Comparison of ENCODE assay signal across 1 cellular context in the genomic region with DNA sequence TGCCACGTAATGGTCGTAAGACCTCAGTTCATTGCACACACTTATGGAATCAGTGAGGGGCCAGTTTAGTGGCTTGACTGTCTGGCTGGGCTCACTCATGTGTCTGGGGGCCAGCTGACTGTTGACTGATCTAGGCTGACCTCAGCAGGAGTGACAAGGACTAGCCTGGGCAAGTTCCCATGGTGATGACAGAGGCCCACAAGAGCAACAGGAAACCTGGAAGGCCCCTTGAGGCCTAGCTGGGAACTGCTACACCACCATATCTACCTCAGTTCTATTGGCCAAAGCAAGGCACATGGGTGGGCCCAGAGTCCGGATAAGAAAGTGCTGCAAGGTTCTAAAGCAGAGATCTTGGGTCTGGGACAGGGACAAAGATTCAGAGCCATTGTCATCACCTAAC.
A peak's percentile ranks its signal among the peaks of the same experiment; 100 is the strongest.
TF ChIP-seq lines count a peak whose summit lies in the region.

No MANE protein-coding gene starts in this region.

TF ChIP-seq in HepG2, 621 proteins besides CTCF, POLR2A, EP300 and RAD21 (continues in another document):
- TF ChIP-seq, protein P1, sequence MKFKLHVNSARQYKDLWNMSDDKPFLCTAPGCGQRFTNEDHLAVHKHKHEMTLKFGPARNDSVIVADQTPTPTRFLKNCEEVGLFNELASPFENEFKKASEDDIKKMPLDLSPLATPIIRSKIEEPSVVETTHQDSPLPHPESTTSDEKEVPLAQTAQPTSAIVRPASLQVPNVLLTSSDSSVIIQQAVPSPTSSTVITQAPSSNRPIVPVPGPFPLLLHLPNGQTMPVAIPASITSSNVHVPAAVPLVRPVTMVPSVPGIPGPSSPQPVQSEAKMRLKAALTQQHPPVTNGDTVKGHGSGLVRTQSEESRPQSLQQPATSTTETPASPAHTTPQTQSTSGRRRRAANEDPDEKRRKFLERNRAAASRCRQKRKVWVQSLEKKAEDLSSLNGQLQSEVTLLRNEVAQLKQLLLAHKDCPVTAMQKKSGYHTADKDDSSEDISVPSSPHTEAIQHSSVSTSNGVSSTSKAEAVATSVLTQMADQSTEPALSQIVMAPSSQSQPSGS (CRISPR knock-in tag; IDR thresholded peaks at IDR 0.05), result peak; percentile 20; the same call in 1 of the 2 replicates
- no peak for TF ChIP-seq PHF8 (CRISPR knock-in tag; IDR thresholded peaks at IDR 0.05)
- no peak for TF ChIP-seq ZNF773 (CRISPR knock-in tag; IDR thresholded peaks at IDR 0.05; ENCODE audit: borderline replicate concordance)
- no peak for TF ChIP-seq ZNF670 (CRISPR knock-in tag; IDR thresholded peaks at IDR 0.05; ENCODE audit: borderline replicate concordance)
- TF ChIP-seq ZNF761 (CRISPR knock-in tag; conservative IDR thresholded peaks at IDR 0.05), result no peak
- no peak for TF ChIP-seq GABPA (IDR thresholded peaks at IDR 0.05; ENCODE audit: low read depth, low read length)
- TF ChIP-seq GABPA (CRISPR knock-in tag; IDR thresholded peaks at IDR 0.05; ENCODE audit: low read depth), result peak; percentile 44; the same call in 1 of the 2 replicates
- TF ChIP-seq, protein P2, sequence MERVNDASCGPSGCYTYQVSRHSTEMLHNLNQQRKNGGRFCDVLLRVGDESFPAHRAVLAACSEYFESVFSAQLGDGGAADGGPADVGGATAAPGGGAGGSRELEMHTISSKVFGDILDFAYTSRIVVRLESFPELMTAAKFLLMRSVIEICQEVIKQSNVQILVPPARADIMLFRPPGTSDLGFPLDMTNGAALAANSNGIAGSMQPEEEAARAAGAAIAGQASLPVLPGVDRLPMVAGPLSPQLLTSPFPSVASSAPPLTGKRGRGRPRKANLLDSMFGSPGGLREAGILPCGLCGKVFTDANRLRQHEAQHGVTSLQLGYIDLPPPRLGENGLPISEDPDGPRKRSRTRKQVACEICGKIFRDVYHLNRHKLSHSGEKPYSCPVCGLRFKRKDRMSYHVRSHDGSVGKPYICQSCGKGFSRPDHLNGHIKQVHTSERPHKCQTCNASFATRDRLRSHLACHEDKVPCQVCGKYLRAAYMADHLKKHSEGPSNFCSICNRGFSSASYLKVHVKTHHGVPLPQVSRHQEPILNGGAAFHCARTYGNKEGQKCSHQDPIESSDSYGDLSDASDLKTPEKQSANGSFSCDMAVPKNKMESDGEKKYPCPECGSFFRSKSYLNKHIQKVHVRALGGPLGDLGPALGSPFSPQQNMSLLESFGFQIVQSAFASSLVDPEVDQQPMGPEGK (CRISPR knock-in tag; IDR thresholded peaks at IDR 0.05), result peak; percentile 71
- TF ChIP-seq ARNT2 (CRISPR knock-in tag; IDR thresholded peaks at IDR 0.05; ENCODE audit: low read depth), result no peak
- TF ChIP-seq TCF7 (IDR thresholded peaks at IDR 0.05; ENCODE audit: low read depth), result no peak
- TF ChIP-seq MEF2D (CRISPR knock-in tag; IDR thresholded peaks at IDR 0.05), result no peak
- TF ChIP-seq IKZF1 (IDR thresholded peaks at IDR 0.05), result no peak
- no peak for TF ChIP-seq ZNF343 (CRISPR knock-in tag; IDR thresholded peaks at IDR 0.05)
- TF ChIP-seq MZF1 (CRISPR knock-in tag; IDR thresholded peaks at IDR 0.05; ENCODE audit: borderline replicate concordance), result no peak
- TF ChIP-seq SKI (IDR thresholded peaks at IDR 0.05; ENCODE audit: partially characterized antibody), result peak; percentile 56
- TF ChIP-seq ZEB1 (IDR thresholded peaks at IDR 0.05; ENCODE audit: insufficient replicate concordance, low read depth), result no peak
- TF ChIP-seq, protein P3, sequence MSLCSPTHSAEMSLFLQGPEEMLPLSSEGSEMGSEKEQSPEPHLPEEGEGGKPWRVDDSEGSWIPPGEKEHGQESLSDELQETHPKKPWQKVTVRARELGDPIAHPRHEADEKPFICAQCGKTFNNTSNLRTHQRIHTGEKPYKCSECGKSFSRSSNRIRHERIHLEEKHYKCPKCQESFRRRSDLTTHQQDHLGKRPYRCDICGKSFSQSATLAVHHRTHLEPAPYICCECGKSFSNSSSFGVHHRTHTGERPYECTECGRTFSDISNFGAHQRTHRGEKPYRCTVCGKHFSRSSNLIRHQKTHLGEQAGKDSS (CRISPR knock-in tag; IDR thresholded peaks at IDR 0.05; ENCODE audit: borderline replicate concordance, low read depth), result 0 out of 2 replicates have a peak, but pooled peaks have one; percentile 39
- TF ChIP-seq RFX3 (CRISPR knock-in tag; IDR thresholded peaks at IDR 0.05), result peak; percentile 71
- TF ChIP-seq TMF1 (CRISPR knock-in tag; IDR thresholded peaks at IDR 0.05; ENCODE audit: low read depth), result no peak
- TF ChIP-seq CREM (IDR thresholded peaks at IDR 0.05), result no peak
- no peak for TF ChIP-seq CREM (CRISPR knock-in tag; IDR thresholded peaks at IDR 0.05)
- TF ChIP-seq TARDBP (CRISPR knock-in tag; IDR thresholded peaks at IDR 0.05), result peak; percentile 52; the same call in 1 of the 2 replicates
- TF ChIP-seq HDAC2 (CRISPR knock-in tag; IDR thresholded peaks at IDR 0.05), result peak; percentile 39; the same call in 1 of the 2 replicates
- TF ChIP-seq PRPF4 (IDR thresholded peaks at IDR 0.05; ENCODE audit: low read depth, low read length, poor library complexity, severe bottlenecking), result no peak
- TF ChIP-seq ZNF232 (CRISPR knock-in tag; IDR thresholded peaks at IDR 0.05; ENCODE audit: borderline replicate concordance), result no peak
- TF ChIP-seq ZNF558 (CRISPR knock-in tag; IDR thresholded peaks at IDR 0.05; ENCODE audit: borderline replicate concordance), result no peak
- TF ChIP-seq MBD4 (IDR thresholded peaks at IDR 0.05; ENCODE audit: borderline replicate concordance, low read length), result no peak
- TF ChIP-seq TOPORS (CRISPR knock-in tag; IDR thresholded peaks at IDR 0.05), result no peak
- TF ChIP-seq CBX5 (CRISPR knock-in tag; IDR thresholded peaks at IDR 0.05; ENCODE audit: borderline replicate concordance), result peak; percentile 37; the same call in 1 of the 2 replicates
- TF ChIP-seq, protein P4, sequence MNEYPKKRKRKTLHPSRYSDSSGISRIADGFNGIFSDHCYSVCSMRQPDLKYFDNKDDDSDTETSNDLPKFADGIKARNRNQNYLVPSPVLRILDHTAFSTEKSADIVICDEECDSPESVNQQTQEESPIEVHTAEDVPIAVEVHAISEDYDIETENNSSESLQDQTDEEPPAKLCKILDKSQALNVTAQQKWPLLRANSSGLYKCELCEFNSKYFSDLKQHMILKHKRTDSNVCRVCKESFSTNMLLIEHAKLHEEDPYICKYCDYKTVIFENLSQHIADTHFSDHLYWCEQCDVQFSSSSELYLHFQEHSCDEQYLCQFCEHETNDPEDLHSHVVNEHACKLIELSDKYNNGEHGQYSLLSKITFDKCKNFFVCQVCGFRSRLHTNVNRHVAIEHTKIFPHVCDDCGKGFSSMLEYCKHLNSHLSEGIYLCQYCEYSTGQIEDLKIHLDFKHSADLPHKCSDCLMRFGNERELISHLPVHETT (CRISPR knock-in tag; conservative IDR thresholded peaks at IDR 0.05), result no peak
- peak; percentile 58; the same call in 1 of the 2 replicates for TF ChIP-seq ZNF317 (CRISPR knock-in tag; IDR thresholded peaks at IDR 0.05)
- peak; percentile 19; the same call in 1 of the 2 replicates for TF ChIP-seq ZNF556 (CRISPR knock-in tag; IDR thresholded peaks at IDR 0.05; ENCODE audit: borderline replicate concordance)
- no peak for TF ChIP-seq KAT7 (CRISPR knock-in tag; IDR thresholded peaks at IDR 0.05; ENCODE audit: borderline replicate concordance)
- TF ChIP-seq, protein P5, sequence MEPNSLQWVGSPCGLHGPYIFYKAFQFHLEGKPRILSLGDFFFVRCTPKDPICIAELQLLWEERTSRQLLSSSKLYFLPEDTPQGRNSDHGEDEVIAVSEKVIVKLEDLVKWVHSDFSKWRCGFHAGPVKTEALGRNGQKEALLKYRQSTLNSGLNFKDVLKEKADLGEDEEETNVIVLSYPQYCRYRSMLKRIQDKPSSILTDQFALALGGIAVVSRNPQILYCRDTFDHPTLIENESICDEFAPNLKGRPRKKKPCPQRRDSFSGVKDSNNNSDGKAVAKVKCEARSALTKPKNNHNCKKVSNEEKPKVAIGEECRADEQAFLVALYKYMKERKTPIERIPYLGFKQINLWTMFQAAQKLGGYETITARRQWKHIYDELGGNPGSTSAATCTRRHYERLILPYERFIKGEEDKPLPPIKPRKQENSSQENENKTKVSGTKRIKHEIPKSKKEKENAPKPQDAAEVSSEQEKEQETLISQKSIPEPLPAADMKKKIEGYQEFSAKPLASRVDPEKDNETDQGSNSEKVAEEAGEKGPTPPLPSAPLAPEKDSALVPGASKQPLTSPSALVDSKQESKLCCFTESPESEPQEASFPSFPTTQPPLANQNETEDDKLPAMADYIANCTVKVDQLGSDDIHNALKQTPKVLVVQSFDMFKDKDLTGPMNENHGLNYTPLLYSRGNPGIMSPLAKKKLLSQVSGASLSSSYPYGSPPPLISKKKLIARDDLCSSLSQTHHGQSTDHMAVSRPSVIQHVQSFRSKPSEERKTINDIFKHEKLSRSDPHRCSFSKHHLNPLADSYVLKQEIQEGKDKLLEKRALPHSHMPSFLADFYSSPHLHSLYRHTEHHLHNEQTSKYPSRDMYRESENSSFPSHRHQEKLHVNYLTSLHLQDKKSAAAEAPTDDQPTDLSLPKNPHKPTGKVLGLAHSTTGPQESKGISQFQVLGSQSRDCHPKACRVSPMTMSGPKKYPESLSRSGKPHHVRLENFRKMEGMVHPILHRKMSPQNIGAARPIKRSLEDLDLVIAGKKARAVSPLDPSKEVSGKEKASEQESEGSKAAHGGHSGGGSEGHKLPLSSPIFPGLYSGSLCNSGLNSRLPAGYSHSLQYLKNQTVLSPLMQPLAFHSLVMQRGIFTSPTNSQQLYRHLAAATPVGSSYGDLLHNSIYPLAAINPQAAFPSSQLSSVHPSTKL (CRISPR knock-in tag; IDR thresholded peaks at IDR 0.05), result peak; percentile 40; the same call in 1 of the 2 replicates
- no peak for TF ChIP-seq MTA3 (CRISPR knock-in tag; IDR thresholded peaks at IDR 0.05)
- TF ChIP-seq SIN3B (IDR thresholded peaks at IDR 0.05; ENCODE audit: low read length), result no peak
- TF ChIP-seq SAP130 (CRISPR knock-in tag; IDR thresholded peaks at IDR 0.05; ENCODE audit: low read depth), result peak; percentile 62
- TF ChIP-seq, protein P6, sequence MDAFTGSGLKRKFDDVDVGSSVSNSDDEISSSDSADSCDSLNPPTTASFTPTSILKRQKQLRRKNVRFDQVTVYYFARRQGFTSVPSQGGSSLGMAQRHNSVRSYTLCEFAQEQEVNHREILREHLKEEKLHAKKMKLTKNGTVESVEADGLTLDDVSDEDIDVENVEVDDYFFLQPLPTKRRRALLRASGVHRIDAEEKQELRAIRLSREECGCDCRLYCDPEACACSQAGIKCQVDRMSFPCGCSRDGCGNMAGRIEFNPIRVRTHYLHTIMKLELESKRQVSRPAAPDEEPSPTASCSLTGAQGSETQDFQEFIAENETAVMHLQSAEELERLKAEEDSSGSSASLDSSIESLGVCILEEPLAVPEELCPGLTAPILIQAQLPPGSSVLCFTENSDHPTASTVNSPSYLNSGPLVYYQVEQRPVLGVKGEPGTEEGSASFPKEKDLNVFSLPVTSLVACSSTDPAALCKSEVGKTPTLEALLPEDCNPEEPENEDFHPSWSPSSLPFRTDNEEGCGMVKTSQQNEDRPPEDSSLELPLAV (CRISPR knock-in tag; conservative IDR thresholded peaks at IDR 0.05; ENCODE audit: low read depth), result no peak
- TF ChIP-seq, protein P7, sequence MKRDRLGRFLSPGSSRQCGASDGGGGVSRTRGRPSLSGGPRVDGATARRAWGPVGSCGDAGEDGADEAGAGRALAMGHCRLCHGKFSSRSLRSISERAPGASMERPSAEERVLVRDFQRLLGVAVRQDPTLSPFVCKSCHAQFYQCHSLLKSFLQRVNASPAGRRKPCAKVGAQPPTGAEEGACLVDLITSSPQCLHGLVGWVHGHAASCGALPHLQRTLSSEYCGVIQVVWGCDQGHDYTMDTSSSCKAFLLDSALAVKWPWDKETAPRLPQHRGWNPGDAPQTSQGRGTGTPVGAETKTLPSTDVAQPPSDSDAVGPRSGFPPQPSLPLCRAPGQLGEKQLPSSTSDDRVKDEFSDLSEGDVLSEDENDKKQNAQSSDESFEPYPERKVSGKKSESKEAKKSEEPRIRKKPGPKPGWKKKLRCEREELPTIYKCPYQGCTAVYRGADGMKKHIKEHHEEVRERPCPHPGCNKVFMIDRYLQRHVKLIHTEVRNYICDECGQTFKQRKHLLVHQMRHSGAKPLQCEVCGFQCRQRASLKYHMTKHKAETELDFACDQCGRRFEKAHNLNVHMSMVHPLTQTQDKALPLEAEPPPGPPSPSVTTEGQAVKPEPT (CRISPR knock-in tag; IDR thresholded peaks at IDR 0.05; ENCODE audit: low read depth), result no peak
- TF ChIP-seq, protein P8, sequence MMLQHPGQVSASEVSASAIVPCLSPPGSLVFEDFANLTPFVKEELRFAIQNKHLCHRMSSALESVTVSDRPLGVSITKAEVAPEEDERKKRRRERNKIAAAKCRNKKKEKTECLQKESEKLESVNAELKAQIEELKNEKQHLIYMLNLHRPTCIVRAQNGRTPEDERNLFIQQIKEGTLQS (CRISPR knock-in tag; IDR thresholded peaks at IDR 0.05), result no peak
- TF ChIP-seq MAFF (IDR thresholded peaks at IDR 0.05; ENCODE audit: low read depth, low read length), result 0 out of 2 replicates have a peak, but pooled peaks have one; percentile 17
- TF ChIP-seq, protein P9, sequence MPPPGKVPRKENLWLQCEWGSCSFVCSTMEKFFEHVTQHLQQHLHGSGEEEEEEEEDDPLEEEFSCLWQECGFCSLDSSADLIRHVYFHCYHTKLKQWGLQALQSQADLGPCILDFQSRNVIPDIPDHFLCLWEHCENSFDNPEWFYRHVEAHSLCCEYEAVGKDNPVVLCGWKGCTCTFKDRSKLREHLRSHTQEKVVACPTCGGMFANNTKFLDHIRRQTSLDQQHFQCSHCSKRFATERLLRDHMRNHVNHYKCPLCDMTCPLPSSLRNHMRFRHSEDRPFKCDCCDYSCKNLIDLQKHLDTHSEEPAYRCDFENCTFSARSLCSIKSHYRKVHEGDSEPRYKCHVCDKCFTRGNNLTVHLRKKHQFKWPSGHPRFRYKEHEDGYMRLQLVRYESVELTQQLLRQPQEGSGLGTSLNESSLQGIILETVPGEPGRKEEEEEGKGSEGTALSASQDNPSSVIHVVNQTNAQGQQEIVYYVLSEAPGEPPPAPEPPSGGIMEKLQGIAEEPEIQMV (CRISPR knock-in tag; IDR thresholded peaks at IDR 0.05; ENCODE audit: low read depth), result no peak
- TF ChIP-seq SALL1 (CRISPR knock-in tag; IDR thresholded peaks at IDR 0.05), result peak; percentile 37; the same call in 1 of the 2 replicates
- TF ChIP-seq, protein P10, sequence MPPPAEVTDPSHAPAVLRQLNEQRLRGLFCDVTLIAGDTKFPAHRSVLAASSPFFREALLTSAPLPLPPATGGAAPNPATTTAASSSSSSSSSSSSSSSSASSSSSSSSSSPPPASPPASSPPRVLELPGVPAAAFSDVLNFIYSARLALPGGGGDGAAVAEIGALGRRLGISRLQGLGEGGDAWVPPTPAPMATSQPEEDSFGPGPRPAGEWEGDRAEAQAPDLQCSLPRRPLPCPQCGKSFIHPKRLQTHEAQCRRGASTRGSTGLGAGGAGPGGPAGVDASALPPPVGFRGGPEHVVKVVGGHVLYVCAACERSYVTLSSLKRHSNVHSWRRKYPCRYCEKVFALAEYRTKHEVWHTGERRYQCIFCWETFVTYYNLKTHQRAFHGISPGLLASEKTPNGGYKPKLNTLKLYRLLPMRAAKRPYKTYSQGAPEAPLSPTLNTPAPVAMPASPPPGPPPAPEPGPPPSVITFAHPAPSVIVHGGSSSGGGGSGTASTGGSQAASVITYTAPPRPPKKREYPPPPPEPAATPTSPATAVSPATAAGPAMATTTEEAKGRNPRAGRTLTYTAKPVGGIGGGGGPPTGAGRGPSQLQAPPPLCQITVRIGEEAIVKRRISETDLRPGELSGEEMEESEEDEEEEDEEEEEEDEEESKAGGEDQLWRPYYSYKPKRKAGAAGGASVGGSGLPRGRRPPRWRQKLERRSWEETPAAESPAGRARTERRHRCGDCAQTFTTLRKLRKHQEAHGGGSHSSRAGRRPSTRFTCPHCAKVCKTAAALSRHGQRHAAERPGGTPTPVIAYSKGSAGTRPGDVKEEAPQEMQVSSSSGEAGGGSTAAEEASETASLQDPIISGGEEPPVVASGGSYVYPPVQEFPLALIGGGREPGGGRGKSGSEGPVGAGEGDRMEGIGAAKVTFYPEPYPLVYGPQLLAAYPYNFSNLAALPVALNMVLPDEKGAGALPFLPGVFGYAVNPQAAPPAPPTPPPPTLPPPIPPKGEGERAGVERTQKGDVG (CRISPR knock-in tag; IDR thresholded peaks at IDR 0.05; ENCODE audit: borderline replicate concordance), result no peak
- TF ChIP-seq XRCC5 (optimal IDR thresholded peaks at IDR 0.05; ENCODE audit: low read length), result peak; percentile 37
